Comparison of ENCODE assay signal across 1 cellular context in genomic region chr17:18319604-18320256, GRCh38.
A peak's percentile ranks its signal among the peaks of the same experiment; 100 is the strongest.
TF ChIP-seq lines count a peak whose summit lies in the region.

No MANE protein-coding gene starts in this region.

TF ChIP-seq in HepG2, 621 proteins besides CTCF, POLR2A, EP300 and RAD21:
- TF ChIP-seq FOSL2 (CRISPR knock-in tag; IDR thresholded peaks at IDR 0.05) (no peak), XRCC5 (optimal IDR thresholded peaks at IDR 0.05; ENCODE audit: low read length) (peak; percentile 13), ZNF121 (CRISPR knock-in tag; IDR thresholded peaks at IDR 0.05) (peak; percentile 52; the same call in 1 of the 2 replicates), MAFF (IDR thresholded peaks at IDR 0.05; ENCODE audit: low read depth, low read length) (peak; percentile 17; the same call in 1 of the 2 replicates), TCF7 (IDR thresholded peaks at IDR 0.05; ENCODE audit: low read depth) (no peak), JUND (CRISPR knock-in tag; IDR thresholded peaks at IDR 0.05) (no peak), KMT2B (CRISPR knock-in tag; IDR thresholded peaks at IDR 0.05) (no peak), SMC3 (IDR thresholded peaks at IDR 0.05; ENCODE audit: low read length) (peak; percentile 51; the same call in 1 of the 2 replicates), NRL (CRISPR knock-in tag; IDR thresholded peaks at IDR 0.05; ENCODE audit: borderline replicate concordance) (0 out of 2 replicates have a peak, but pooled peaks have one; percentile 19), ZNF274 (CRISPR knock-in tag; IDR thresholded peaks at IDR 0.05) (0 out of 2 replicates have a peak, but pooled peaks have one; percentile 50), ZNF883 (CRISPR knock-in tag; IDR thresholded peaks at IDR 0.05; ENCODE audit: not compliant biosample characterization) (peak; percentile 42), ZC3H13 (CRISPR knock-in tag; IDR thresholded peaks at IDR 0.05) (peak; percentile 61; the same call in 1 of the 2 replicates), REXO4 (CRISPR knock-in tag; IDR thresholded peaks at IDR 0.05; ENCODE audit: borderline replicate concordance) (no peak), STAG1 (CRISPR knock-in tag; IDR thresholded peaks at IDR 0.05) (peak; percentile 67)
- TF ChIP-seq, protein P1, sequence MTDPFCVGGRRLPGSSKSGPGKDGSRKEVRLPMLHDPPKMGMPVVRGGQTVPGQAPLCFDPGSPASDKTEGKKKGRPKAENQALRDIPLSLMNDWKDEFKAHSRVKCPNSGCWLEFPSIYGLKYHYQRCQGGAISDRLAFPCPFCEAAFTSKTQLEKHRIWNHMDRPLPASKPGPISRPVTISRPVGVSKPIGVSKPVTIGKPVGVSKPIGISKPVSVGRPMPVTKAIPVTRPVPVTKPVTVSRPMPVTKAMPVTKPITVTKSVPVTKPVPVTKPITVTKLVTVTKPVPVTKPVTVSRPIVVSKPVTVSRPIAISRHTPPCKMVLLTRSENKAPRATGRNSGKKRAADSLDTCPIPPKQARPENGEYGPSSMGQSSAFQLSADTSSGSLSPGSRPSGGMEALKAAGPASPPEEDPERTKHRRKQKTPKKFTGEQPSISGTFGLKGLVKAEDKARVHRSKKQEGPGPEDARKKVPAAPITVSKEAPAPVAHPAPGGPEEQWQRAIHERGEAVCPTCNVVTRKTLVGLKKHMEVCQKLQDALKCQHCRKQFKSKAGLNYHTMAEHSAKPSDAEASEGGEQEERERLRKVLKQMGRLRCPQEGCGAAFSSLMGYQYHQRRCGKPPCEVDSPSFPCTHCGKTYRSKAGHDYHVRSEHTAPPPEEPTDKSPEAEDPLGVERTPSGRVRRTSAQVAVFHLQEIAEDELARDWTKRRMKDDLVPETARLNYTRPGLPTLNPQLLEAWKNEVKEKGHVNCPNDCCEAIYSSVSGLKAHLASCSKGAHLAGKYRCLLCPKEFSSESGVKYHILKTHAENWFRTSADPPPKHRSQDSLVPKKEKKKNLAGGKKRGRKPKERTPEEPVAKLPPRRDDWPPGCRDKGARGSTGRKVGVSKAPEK (CRISPR knock-in tag; IDR thresholded peaks at IDR 0.05; ENCODE audit: borderline replicate concordance), result no peak
- TF ChIP-seq, protein P2, sequence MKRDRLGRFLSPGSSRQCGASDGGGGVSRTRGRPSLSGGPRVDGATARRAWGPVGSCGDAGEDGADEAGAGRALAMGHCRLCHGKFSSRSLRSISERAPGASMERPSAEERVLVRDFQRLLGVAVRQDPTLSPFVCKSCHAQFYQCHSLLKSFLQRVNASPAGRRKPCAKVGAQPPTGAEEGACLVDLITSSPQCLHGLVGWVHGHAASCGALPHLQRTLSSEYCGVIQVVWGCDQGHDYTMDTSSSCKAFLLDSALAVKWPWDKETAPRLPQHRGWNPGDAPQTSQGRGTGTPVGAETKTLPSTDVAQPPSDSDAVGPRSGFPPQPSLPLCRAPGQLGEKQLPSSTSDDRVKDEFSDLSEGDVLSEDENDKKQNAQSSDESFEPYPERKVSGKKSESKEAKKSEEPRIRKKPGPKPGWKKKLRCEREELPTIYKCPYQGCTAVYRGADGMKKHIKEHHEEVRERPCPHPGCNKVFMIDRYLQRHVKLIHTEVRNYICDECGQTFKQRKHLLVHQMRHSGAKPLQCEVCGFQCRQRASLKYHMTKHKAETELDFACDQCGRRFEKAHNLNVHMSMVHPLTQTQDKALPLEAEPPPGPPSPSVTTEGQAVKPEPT (CRISPR knock-in tag; IDR thresholded peaks at IDR 0.05; ENCODE audit: low read depth), result 0 out of 2 replicates have a peak, but pooled peaks have one; percentile 34
- TF ChIP-seq, protein P3, sequence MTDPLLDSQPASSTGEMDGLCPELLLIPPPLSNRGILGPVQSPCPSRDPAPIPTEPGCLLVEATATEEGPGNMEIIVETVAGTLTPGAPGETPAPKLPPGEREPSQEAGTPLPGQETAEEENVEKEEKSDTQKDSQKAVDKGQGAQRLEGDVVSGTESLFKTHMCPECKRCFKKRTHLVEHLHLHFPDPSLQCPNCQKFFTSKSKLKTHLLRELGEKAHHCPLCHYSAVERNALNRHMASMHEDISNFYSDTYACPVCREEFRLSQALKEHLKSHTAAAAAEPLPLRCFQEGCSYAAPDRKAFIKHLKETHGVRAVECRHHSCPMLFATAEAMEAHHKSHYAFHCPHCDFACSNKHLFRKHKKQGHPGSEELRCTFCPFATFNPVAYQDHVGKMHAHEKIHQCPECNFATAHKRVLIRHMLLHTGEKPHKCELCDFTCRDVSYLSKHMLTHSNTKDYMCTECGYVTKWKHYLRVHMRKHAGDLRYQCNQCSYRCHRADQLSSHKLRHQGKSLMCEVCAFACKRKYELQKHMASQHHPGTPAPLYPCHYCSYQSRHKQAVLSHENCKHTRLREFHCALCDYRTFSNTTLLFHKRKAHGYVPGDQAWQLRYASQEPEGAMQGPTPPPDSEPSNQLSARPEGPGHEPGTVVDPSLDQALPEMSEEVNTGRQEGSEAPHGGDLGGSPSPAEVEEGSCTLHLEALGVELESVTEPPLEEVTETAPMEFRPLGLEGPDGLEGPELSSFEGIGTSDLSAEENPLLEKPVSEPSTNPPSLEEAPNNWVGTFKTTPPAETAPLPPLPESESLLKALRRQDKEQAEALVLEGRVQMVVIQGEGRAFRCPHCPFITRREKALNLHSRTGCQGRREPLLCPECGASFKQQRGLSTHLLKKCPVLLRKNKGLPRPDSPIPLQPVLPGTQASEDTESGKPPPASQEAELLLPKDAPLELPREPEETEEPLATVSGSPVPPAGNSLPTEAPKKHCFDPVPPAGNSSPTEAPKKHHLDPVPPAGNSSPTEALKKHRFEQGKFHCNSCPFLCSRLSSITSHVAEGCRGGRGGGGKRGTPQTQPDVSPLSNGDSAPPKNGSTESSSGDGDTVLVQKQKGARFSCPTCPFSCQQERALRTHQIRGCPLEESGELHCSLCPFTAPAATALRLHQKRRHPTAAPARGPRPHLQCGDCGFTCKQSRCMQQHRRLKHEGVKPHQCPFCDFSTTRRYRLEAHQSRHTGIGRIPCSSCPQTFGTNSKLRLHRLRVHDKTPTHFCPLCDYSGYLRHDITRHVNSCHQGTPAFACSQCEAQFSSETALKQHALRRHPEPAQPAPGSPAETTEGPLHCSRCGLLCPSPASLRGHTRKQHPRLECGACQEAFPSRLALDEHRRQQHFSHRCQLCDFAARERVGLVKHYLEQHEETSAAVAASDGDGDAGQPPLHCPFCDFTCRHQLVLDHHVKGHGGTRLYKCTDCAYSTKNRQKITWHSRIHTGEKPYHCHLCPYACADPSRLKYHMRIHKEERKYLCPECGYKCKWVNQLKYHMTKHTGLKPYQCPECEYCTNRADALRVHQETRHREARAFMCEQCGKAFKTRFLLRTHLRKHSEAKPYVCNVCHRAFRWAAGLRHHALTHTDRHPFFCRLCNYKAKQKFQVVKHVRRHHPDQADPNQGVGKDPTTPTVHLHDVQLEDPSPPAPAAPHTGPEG (CRISPR knock-in tag; IDR thresholded peaks at IDR 0.05), result 0 out of 2 replicates have a peak, but pooled peaks have one; percentile 40
